In genomic region chr1:93661341-93661740, GRCh38 we compare ENCODE assay signal across 8 cellular contexts. TPM values are rescaled to one million over a fixed set of nuclear protein-coding genes. Genes with fewer than 3 reads are reported as not detected.
DNase-seq lines count a peak whose midpoint lies in the region; ATAC-seq, FAIRE-seq and TF ChIP-seq lines count a peak whose summit lies in the region.
"Not testable (repeated sequence)": the region's sequence is repeated elsewhere in the genome, so short reads cannot be mapped to it uniquely, and the experiment has no call there.

No MANE protein-coding gene starts in this region.

- 93% methylated on average over 9 of the region's 9 CpGs for WGBS in HepG2 (ENCODE audit: low lambda C conversion rate)
- WGBS in smooth muscle cell (ENCODE audit: low lambda C conversion rate) = 82% methylated on average over 9 of the region's 9 CpGs

- intact Hi-C loops in endothelial cell of umbilical vein (cut with micrococcal nuclease); HepG2 (cut with micrococcal nuclease; ENCODE audit: unreplicated experiment); upper lobe of right lung (cut with DNase I): not testable (repeated sequence)

- H3K4me1 ChIP-seq in astrocyte (ENCODE audit: insufficient read depth, low read length) = peaks cover 47% of the 10 kb centered on the region
- H3K4me1 ChIP-seq in endothelial cell of umbilical vein (ENCODE audit: control insufficient read depth, extremely low read depth, insufficient read depth, low read length) = peaks cover 44% of the 10 kb centered on the region
- peaks cover 64% of the 10 kb centered on the region for H3K4me1 ChIP-seq in HepG2 (ENCODE audit: insufficient read depth, low read length)
- H3K4me1 ChIP-seq in osteoblast (ENCODE audit: insufficient read depth, low read length) = peaks cover 57% of the 10 kb centered on the region
- peaks cover 36% of the 10 kb centered on the region for H3K4me1 ChIP-seq in smooth muscle cell (ENCODE audit: low read depth)
- peaks cover 31% of the 10 kb centered on the region for H3K4me1 ChIP-seq in upper lobe of right lung

- not testable (repeated sequence) for ATAC-seq in HepG2, upper lobe of right lung

- H2AFZ ChIP-seq in astrocyte (ENCODE audit: low read depth, low read length); endothelial cell of umbilical vein (ENCODE audit: low read depth, low read length); HepG2 (ENCODE audit: low read length); osteoblast (ENCODE audit: low read length); smooth muscle cell (ENCODE audit: low read depth): not testable (repeated sequence)

- not testable (repeated sequence) for H3K9me1 ChIP-seq in endothelial cell of umbilical vein (replicated peaks; ENCODE audit: control insufficient read depth, extremely low read depth, insufficient read depth, low read length)

- not testable (repeated sequence) for H3K27me3 ChIP-seq in AG04450 (ENCODE audit: control insufficient read depth, insufficient read depth, low read length); astrocyte (ENCODE audit: insufficient read depth, low read length); endothelial cell of umbilical vein (ENCODE audit: control insufficient read depth in 2 of 2, insufficient read depth in 2 of 2, low read length in 2 of 2); HepG2 (ENCODE audit: control insufficient read depth in 1 of 2, insufficient read depth in 2 of 2, low read length in 2 of 2); osteoblast (ENCODE audit: insufficient read depth, low read length); smooth muscle cell (ENCODE audit: low read depth); upper lobe of right lung

- peaks cover 22% of the 10 kb centered on the region for H3K36me3 ChIP-seq in astrocyte (ENCODE audit: insufficient read depth, low read length)
- not testable (repeated sequence) for H3K36me3 ChIP-seq in endothelial cell of umbilical vein (ENCODE audit: control insufficient read depth in 2 of 2, extremely low read depth in 1 of 2, insufficient read depth in 2 of 2, low read length in 2 of 2); HepG2 (replicated peaks in 1 of 2; ENCODE audit: control insufficient read depth in 1 of 2, insufficient read depth in 2 of 2, low read length in 2 of 2); smooth muscle cell (ENCODE audit: low read depth); upper lobe of right lung
- H3K36me3 ChIP-seq in osteoblast (ENCODE audit: insufficient read depth, low read length) = peaks cover 16% of the 10 kb centered on the region

- not testable (repeated sequence) for H3K4me3 ChIP-seq in AG04450 (ENCODE audit: low read depth, low read length); astrocyte (ENCODE audit: insufficient read depth, low read depth, low read length); endothelial cell of umbilical vein (replicated peaks in 1 of 3; ENCODE audit: insufficient read depth in 1 of 3, low read depth in 1 of 3, low read length in 3 of 3); HepG2 (replicated peaks in 1 of 3; ENCODE audit: insufficient read depth in 1 of 3, low read depth in 2 of 3, low read length in 3 of 3); osteoblast (ENCODE audit: insufficient read depth, low read length); smooth muscle cell; upper lobe of right lung

- peak overlapping the region; percentile 96 for H3K27ac Mint-ChIP-seq in astrocyte (ENCODE audit: unreplicated experiment)

- TF ChIP-seq RAD21 in HepG2 (CRISPR knock-in tag; IDR thresholded peaks at IDR 0.05) = not testable (repeated sequence)

- peak overlapping the region; percentile 69 for H3K27ac ChIP-seq in AG04450 (ENCODE audit: low read depth, low read length)
- H3K27ac ChIP-seq in RWPE1 = peak overlapping the region; percentile 66
- peak overlapping the region; percentile 97 for H3K27ac ChIP-seq in astrocyte (ENCODE audit: low read depth, low read length)
- H3K27ac ChIP-seq in endothelial cell of umbilical vein (ENCODE audit: insufficient read depth, low read depth, low read length) = peak overlapping the region; percentile 92
- peak overlapping the region; percentile 60 for H3K27ac ChIP-seq in HepG2 (ENCODE audit: extremely low read length, insufficient read depth, low read length)
- peak overlapping the region; percentile 92 for H3K27ac ChIP-seq in osteoblast (ENCODE audit: low read depth, low read length)
- peak overlapping the region; percentile 99 for H3K27ac ChIP-seq in smooth muscle cell (ENCODE audit: low read depth)
- H3K27ac ChIP-seq in upper lobe of right lung = peak overlapping the region; percentile 71

- not testable (repeated sequence) for TF ChIP-seq POLR2A in endothelial cell of umbilical vein (IDR thresholded peaks at IDR 0.05; ENCODE audit: low read depth, low read length); HepG2 (IDR thresholded peaks at IDR 0.05; ENCODE audit: insufficient read depth in 1 of 2, low read depth in 2 of 2, low read length in 2 of 2)

- H3K36me3 Mint-ChIP-seq in astrocyte (ENCODE audit: low read depth, unreplicated experiment) = peaks cover 10% of the 10 kb centered on the region

- peak overlapping the region; percentile 66 for H3K9ac ChIP-seq in astrocyte (ENCODE audit: low read length)
- not testable (repeated sequence) for H3K9ac ChIP-seq in endothelial cell of umbilical vein (replicated peaks; ENCODE audit: extremely low read depth, insufficient read depth, low read length); HepG2 (ENCODE audit: insufficient read depth, low read depth, low read length); smooth muscle cell (ENCODE audit: low read depth)

- H3K79me2 ChIP-seq in astrocyte (ENCODE audit: insufficient read depth, low read length) = peaks cover 77% of the 10 kb centered on the region
- peaks cover 86% of the 10 kb centered on the region for H3K79me2 ChIP-seq in endothelial cell of umbilical vein (ENCODE audit: control insufficient read depth, insufficient read depth, low read length)
- H3K79me2 ChIP-seq in HepG2 (ENCODE audit: insufficient read depth, low read length) = not testable (repeated sequence)
- H3K79me2 ChIP-seq in osteoblast (ENCODE audit: insufficient read depth, low read length) = peaks cover 72% of the 10 kb centered on the region
- H3K79me2 ChIP-seq in smooth muscle cell (ENCODE audit: low read depth) = peaks cover 58% of the 10 kb centered on the region

- not testable (repeated sequence) for H3K9me3 Mint-ChIP-seq in astrocyte (ENCODE audit: unreplicated experiment)

- H3K4me2 ChIP-seq in astrocyte (ENCODE audit: low read length) = peak overlapping the region; percentile 79
- H3K4me2 ChIP-seq in endothelial cell of umbilical vein (ENCODE audit: insufficient read depth, low read length); HepG2 (ENCODE audit: low read depth, low read length); osteoblast (ENCODE audit: insufficient read depth, low read length): not testable (repeated sequence)
- peak overlapping the region; percentile 70 for H3K4me2 ChIP-seq in smooth muscle cell

- CTCF ChIA-PET in AG04450 (lab: Charles Lee) (interaction anchor here (0.6 to 1.5 kb wide), 4 partner anchors 22 to 152 kb away, joined by 3 to 4 read pairs (median 4); no protein-coding TSS in a partner anchor), RWPE1 (lab: Yijun Ruan, JAX) (interaction anchor here (1.4 kb wide), 1 partner anchor 152 kb away, joined by 6 read pairs; no protein-coding TSS in a partner anchor), endothelial cell of umbilical vein (lab: Charles Lee) (interaction anchor here (1.0 to 3.5 kb wide), 5 partner anchors 8 to 182 kb away, joined by 3 to 16 read pairs (median 6); no protein-coding TSS in a partner anchor)
- CTCF ChIA-PET in HepG2 (lab: Yijun Ruan, JAX; ENCODE audit: low intra/inter-chr PET ratio, low total read pairs) = not testable (repeated sequence)

- in situ Hi-C loops in HepG2 (cut with HindIII; ENCODE audit: extremely low pct_ligation_motif_present, low pct_unique_long_range_greater_than_20kb) = not testable (repeated sequence)

- H4K20me1 ChIP-seq in astrocyte (ENCODE audit: insufficient read depth, low read length) = peaks cover 34% of the 10 kb centered on the region
- H4K20me1 ChIP-seq in endothelial cell of umbilical vein (replicated peaks; ENCODE audit: control insufficient read depth, extremely low read depth, insufficient read depth, low read length); HepG2 (ENCODE audit: insufficient read depth, low read length): not testable (repeated sequence)
- H4K20me1 ChIP-seq in osteoblast (ENCODE audit: insufficient read depth, low read length) = peaks cover 10% of the 10 kb centered on the region
- peaks cover 73% of the 10 kb centered on the region for H4K20me1 ChIP-seq in smooth muscle cell (ENCODE audit: low read depth)

- not testable (repeated sequence) for H3K27me3 Mint-ChIP-seq in astrocyte (ENCODE audit: low read depth, unreplicated experiment)

- not testable (repeated sequence) for DNase-seq in AG04450 (ENCODE audit: low read depth, low spot score); RWPE1 (ENCODE audit: low spot score); astrocyte (ENCODE audit: low read depth); endothelial cell of umbilical vein (ENCODE audit: low read depth, low spot score); HepG2 (ENCODE audit: low spot score); osteoblast (ENCODE audit: insufficient read length, low spot score, missing footprints); smooth muscle cell (lab: John Stamatoyannopoulos, UW; ENCODE audit: unreplicated experiment); upper lobe of right lung

- not testable (repeated sequence) for FAIRE-seq in astrocyte (lab: Jason Lieb, UNC); endothelial cell of umbilical vein (lab: Jason Lieb, UNC); HepG2 (lab: Jason Lieb, UNC)

- H3K4me3 Mint-ChIP-seq in astrocyte (ENCODE audit: unreplicated experiment) = not testable (repeated sequence)

- H3F3A ChIP-seq in smooth muscle cell (ENCODE audit: low read depth) = peaks cover 52% of the 10 kb centered on the region

- not testable (repeated sequence) for TF ChIP-seq EP300 in HepG2 (IDR thresholded peaks at IDR 0.05; ENCODE audit: low read depth in 2 of 2, low read length in 2 of 2); HepG2 (CRISPR knock-in tag; IDR thresholded peaks at IDR 0.05; ENCODE audit: borderline replicate concordance)

- H3K9me3 ChIP-seq in AG04450 (ENCODE audit: control insufficient read depth, insufficient read depth, low read length); astrocyte (ENCODE audit: insufficient read depth, low read depth, low read length); endothelial cell of umbilical vein (replicated peaks; ENCODE audit: control insufficient read depth, insufficient read depth, low read length); HepG2 (ENCODE audit: low read length); osteoblast (ENCODE audit: low read depth, low read length); smooth muscle cell (replicated peaks; ENCODE audit: low read depth); upper lobe of right lung: not testable (repeated sequence)

- POLR2A ChIA-PET in AG04450 (lab: Yijun Ruan, JAX) (interaction anchor here (1.0 kb wide), 1 partner anchor 77 kb away, joined by 5 read pairs; no protein-coding TSS in a partner anchor), HepG2 (lab: Yijun Ruan, JAX) (interaction anchor here (1.7 kb wide), 1 partner anchor 43 kb away, joined by 8 read pairs; no protein-coding TSS in a partner anchor)
- POLR2A ChIA-PET in RWPE1 (lab: Yijun Ruan, JAX; ENCODE audit: low non-redundant PET); endothelial cell of umbilical vein (lab: Charles Lee): not testable (repeated sequence)

- not testable (repeated sequence) for BruUV-seq in endothelial cell of umbilical vein (replicated peaks; lab: Mats Ljungman, UMichigan); HepG2 (replicated peaks; lab: Mats Ljungman, UMichigan)

- dilution Hi-C loops in endothelial cell of umbilical vein (cut with MboI; ENCODE audit: extremely low pct_ligation_motif_present, low sequenced_read_pairs) = loop anchor here (25.0 kb wide), 1 partner anchor 151 kb away; no protein-coding TSS in a partner anchor

- H3K4me1 Mint-ChIP-seq in astrocyte (ENCODE audit: low read depth, unreplicated experiment) = peaks cover 56% of the 10 kb centered on the region

- not testable (repeated sequence) for TF ChIP-seq CTCF in AG04450 (IDR thresholded peaks at IDR 0.05; ENCODE audit: low read depth, low read length); RWPE1 (conservative IDR thresholded peaks at IDR 0.05; ENCODE audit: low read depth); astrocyte (IDR thresholded peaks at IDR 0.05; ENCODE audit: insufficient read depth, low read depth, low read length); endothelial cell of umbilical vein (IDR thresholded peaks at IDR 0.05; ENCODE audit: extremely low read depth in 1 of 2, insufficient read depth in 1 of 2, low read depth in 1 of 2, low read length in 2 of 2); HepG2 (CRISPR knock-in tag; IDR thresholded peaks at IDR 0.05); osteoblast (IDR thresholded peaks at IDR 0.05; ENCODE audit: extremely low read depth, low read depth, low read length); smooth muscle cell (IDR thresholded peaks at IDR 0.05; ENCODE audit: borderline replicate concordance, insufficient read depth, poor library complexity, severe bottlenecking); upper lobe of right lung (IDR thresholded peaks at IDR 0.05)

RNA-seq across cellular contexts. Expression of gene BCAR3, which starts 20.3 kb away (rescaled TPM):
- polyA plus RNA-seq in AG04450 (2011; rRNA removed) (20.6 and 24.9 TPM in 2 replicates), endothelial cell of umbilical vein (15.6 and 17.5 TPM in 2 replicates), HepG2 (2011; rRNA removed) (3.6 and 5.4 TPM in 2 replicates), smooth muscle cell (21.4 and 26.7 TPM in 2 replicates)
- polyA minus RNA-seq in AG04450 (2011; rRNA and poly(A)+ RNA removed) = 23.1 and 29.7 TPM in 2 replicates
- total RNA-seq in astrocyte (30.0 and 31.1 TPM in 2 replicates), endothelial cell of umbilical vein (31.2 and 32.9 TPM in 2 replicates), HepG2 (2016; rRNA removed; fragmentation: Illumina TruSeq; extraction: Trizol) (4.8 and 5.5 TPM in 2 replicates), osteoblast (34.0 and 37.1 TPM in 2 replicates), smooth muscle cell (24.9 and 25.6 TPM in 2 replicates), upper lobe of right lung (23.5 TPM)
- polyA plus RNA-seq in endothelial cell of umbilical vein (2011; cell fraction: cytosol; rRNA removed) = 25.3 and 26.5 TPM in 2 replicates
- polyA plus RNA-seq in endothelial cell of umbilical vein (2011; cell fraction: nucleus; rRNA removed) = 36.3 and 37.1 TPM in 2 replicates
- polyA plus RNA-seq in endothelial cell of umbilical vein (2012) = 32.6 and 38.1 TPM in 2 replicates
- 18.1 and 19.7 TPM in 2 replicates for polyA minus RNA-seq in endothelial cell of umbilical vein
- polyA minus RNA-seq in endothelial cell of umbilical vein (2011; cell fraction: cytosol; rRNA and poly(A)+ RNA removed) = 69.6 TPM
- 30.1 and 38.1 TPM in 2 replicates for polyA minus RNA-seq in endothelial cell of umbilical vein (2011; cell fraction: nucleus; rRNA and poly(A)+ RNA removed)
- total RNA-seq in HepG2 (2016; cell fraction: cytosol; rRNA removed; fragmentation: Illumina TruSeq; extraction: Trizol; ENCODE audit: low read depth) = 2.6 and 3.2 TPM in 2 replicates
- total RNA-seq in HepG2 (2016; cell fraction: insoluble cytoplasmic fraction; rRNA removed; fragmentation: Illumina TruSeq; extraction: Trizol) = 4.7 and 5.1 TPM in 2 replicates
- 3.3 and 3.5 TPM in 2 replicates for total RNA-seq in HepG2 (2016; cell fraction: membrane; rRNA removed; fragmentation: Illumina TruSeq; extraction: Trizol)
- 4.6 TPM in 2 replicates for total RNA-seq in HepG2 (2016; cell fraction: nucleus; rRNA removed; fragmentation: Illumina TruSeq; extraction: Trizol)
- polyA plus RNA-seq in HepG2 (2011; cell fraction: cytosol; rRNA removed) = 3.1 and 3.4 TPM in 2 replicates
- 6.8 and 8.6 TPM in 2 replicates for polyA plus RNA-seq in HepG2 (2011; cell fraction: nucleus; rRNA removed)
- polyA plus RNA-seq in HepG2 (2012) = 4.7 and 5.8 TPM in 2 replicates
- 0.58 and 0.79 TPM in 2 replicates for polyA plus RNA-seq in HepG2 (2016; cell fraction: cytosol; fragmentation: Illumina TruSeq; extraction: Trizol; ENCODE audit: low read depth)
- polyA plus RNA-seq in HepG2 (2016; cell fraction: insoluble cytoplasmic fraction; fragmentation: Illumina TruSeq; extraction: Trizol; ENCODE audit: low read depth) = 4.8 and 6.3 TPM in 2 replicates
- polyA plus RNA-seq in HepG2 (2016; cell fraction: membrane; fragmentation: Illumina TruSeq; extraction: Trizol; ENCODE audit: low read depth) = 1.2 and 1.6 TPM in 2 replicates
- polyA plus RNA-seq in HepG2 (2016; cell fraction: nucleus; fragmentation: Illumina TruSeq; extraction: Trizol; ENCODE audit: insufficient read depth, low read depth) = 3.7 and 6.7 TPM in 2 replicates
- polyA minus RNA-seq in HepG2 (2011; rRNA and poly(A)+ RNA removed; ENCODE audit: low replicate concordance) = 8.2 and 39.9 TPM in 2 replicates
- 7.6 and 8.4 TPM in 2 replicates for polyA minus RNA-seq in HepG2 (2011; cell fraction: cytosol; rRNA and poly(A)+ RNA removed)
- 10.4 and 10.6 TPM in 2 replicates for polyA minus RNA-seq in HepG2 (2011; cell fraction: nucleus; rRNA and poly(A)+ RNA removed)
